ENCODE assay signal across 10 cellular contexts in the genomic region with DNA sequence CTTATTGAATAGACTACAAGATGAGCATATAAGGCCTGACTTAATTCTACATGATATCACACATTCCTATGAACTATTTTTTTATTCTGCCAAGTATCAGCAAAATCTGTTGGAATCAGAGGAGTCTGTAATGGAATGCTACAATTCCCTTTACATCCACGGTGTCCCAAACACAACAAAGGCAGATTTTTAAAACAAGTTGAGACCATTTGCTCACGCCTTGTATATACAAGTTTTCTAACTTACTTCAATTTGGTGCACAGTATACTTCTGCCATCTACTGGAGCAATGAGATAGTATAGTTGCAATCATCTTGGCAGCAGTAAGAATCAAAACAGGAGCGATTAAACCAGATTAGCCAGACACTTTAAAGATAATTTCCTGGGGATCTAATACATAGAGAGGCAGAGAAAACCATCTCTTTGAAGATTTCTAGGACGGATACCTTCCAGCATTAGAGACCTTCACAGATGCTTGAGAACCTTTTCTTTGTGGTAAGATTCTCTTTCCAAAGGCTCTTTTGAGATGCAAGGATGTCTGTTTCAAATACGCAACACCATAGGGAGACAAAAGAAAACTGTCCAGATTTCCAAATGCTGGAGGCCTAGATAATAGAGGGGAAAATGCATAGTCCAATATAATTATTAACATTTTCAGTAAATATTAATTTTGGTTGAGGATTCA.
DNase-seq lines count a peak whose midpoint lies in the region; ATAC-seq and TF ChIP-seq lines count a peak whose summit lies in the region.
"Had no signal": no experiment of that assay in that cellular context is flagged by ENCODE, and none has a peak within 500 bp of the region (broad histone marks: within the 10 kb centered on the region; RNA-seq: fewer than 3 reads in every experiment).

No MANE protein-coding gene starts in this region.

- CTCF ChIA-PET in HCT116 (lab: Charles Lee) (no interaction called here), RWPE1 (lab: Yijun Ruan, JAX) (no interaction called here)

- H3K79me2 ChIP-seq in HCT116 (ENCODE audit: insufficient read depth, low read length) = no peaks in the 10 kb centered on the region

- intact Hi-C loops in HCT116 (cut with micrococcal nuclease) = no loop called here

- TF ChIP-seq CTCF in HCT116 (IDR thresholded peaks at IDR 0.05 in 2 of 3, conservative IDR thresholded peaks at IDR 0.05 in 1 of 3; ENCODE audit: borderline replicate concordance in 1 of 3, insufficient read depth in 1 of 3, low read depth in 2 of 3, low read length in 2 of 3) (peak in 2 of 3 experiments; percentile 44 to 45; a peak in 3 of 6 replicates), RWPE1 (conservative IDR thresholded peaks at IDR 0.05; ENCODE audit: low read depth) (peak; percentile 46)

- no peaks in the 10 kb centered on the region for H3K27me3 ChIP-seq in HCT116 (ENCODE audit: insufficient read depth, low read length)

- no peak overlapping the region for H3K4me3 ChIP-seq in HCT116 (replicated peaks in 1 of 2; ENCODE audit: low read depth in 1 of 2, low read length in 2 of 2)

- H3K36me3 ChIP-seq in HCT116 (ENCODE audit: control insufficient read depth in 1 of 2, insufficient read depth in 2 of 2, low read length in 2 of 2) = no peaks in the 10 kb centered on the region

- no peaks in the 10 kb centered on the region for H3K9me3 ChIP-seq in HCT116 (ENCODE audit: control insufficient read depth in 1 of 2, insufficient read depth in 1 of 2, low read depth in 1 of 2, low read length in 2 of 2)

- no peaks in the 10 kb centered on the region for H3K4me1 ChIP-seq in HCT116 (ENCODE audit: control insufficient read depth in 1 of 2, insufficient read depth in 2 of 2, low read length in 2 of 2)

- TF ChIP-seq RAD21 in HCT116 (IDR thresholded peaks at IDR 0.05; ENCODE audit: low read depth) = peak; percentile 39; the same call in 1 of the 2 replicates

- no peaks in the 10 kb centered on the region for H4K20me1 ChIP-seq in HCT116 (ENCODE audit: insufficient read depth)

- H3K4me2 ChIP-seq in HCT116 (ENCODE audit: low read length) = no peak overlapping the region
- H3K4me2 ChIP-seq: KMS-11 had no signal

- H2AFZ ChIP-seq in HCT116 (ENCODE audit: low read depth, low read length, poor library complexity, severe bottlenecking) = no peak overlapping the region

- no peak overlapping the region for H3K9ac ChIP-seq in HCT116 (ENCODE audit: low read length)
- H3K9ac ChIP-seq: KMS-11 had no signal

- ATAC-seq in HCT116 (peak; percentile 53), GM18870 (IDR thresholded peaks at IDR 0.05; ENCODE audit: unreplicated experiment) (no peak), GM18907 (IDR thresholded peaks at IDR 0.05; ENCODE audit: unreplicated experiment) (no peak)

- BruUV-seq in HCT116 (replicated peaks; lab: Mats Ljungman, UMichigan) = no TSS peak

- peak; percentile 10 for DNase-seq in COR-L47 (lab: John Stamatoyannopoulos, UW)
- peak; percentile 12 for DNase-seq in HCT116 (ENCODE audit: low read depth, low spot score)
- DNase-seq in RWPE1 (ENCODE audit: low spot score) = no peak
- DNase-seq in inferior parietal cortex (ENCODE audit: extremely low spot score) = peak; percentile 45
- no peak for DNase-seq in activated CD4-positive, alpha-beta T cell treated with anti-CD3 and anti-CD28 coated beads for 48 hours
- no peak for DNase-seq in AG08396 (ENCODE audit: low spot score)
- DNase-seq: activated gamma-delta T cell had no signal

- RAD21 ChIA-PET in HCT116 (lab: Charles Lee; ENCODE audit: low non-redundant PET in 1 of 2, low total read pairs in 2 of 2, uncharacterized antibody in 2 of 2, unreplicated experiment in 2 of 2) = no interaction called here

- POLR2A ChIA-PET in HCT116 (lab: Charles Lee) (no interaction called here), RWPE1 (lab: Yijun Ruan, JAX; ENCODE audit: low non-redundant PET) (no interaction called here)

- no peaks in the 10 kb centered on the region for H3K9me2 ChIP-seq in HCT116 (ENCODE audit: insufficient read depth)

- TF ChIP-seq POLR2A in HCT116 (IDR thresholded peaks at IDR 0.05; ENCODE audit: borderline replicate concordance, extremely low read depth, insufficient read depth, insufficient read length) = no peak

- no peak overlapping the region for H3K27ac ChIP-seq in HCT116 (ENCODE audit: low read depth, low read length)
- no peak overlapping the region for H3K27ac ChIP-seq in RWPE1
- H3K27ac ChIP-seq: KMS-11 had no signal

TF ChIP-seq in HCT116, 20 proteins besides CTCF, POLR2A, EP300 and RAD21:
- TF ChIP-seq FOSL1 (IDR thresholded peaks at IDR 0.05; ENCODE audit: low read depth) (no peak), TCF7L2 (IDR thresholded peaks at IDR 0.05; ENCODE audit: borderline replicate concordance, extremely low read depth, insufficient read depth, insufficient read length) (no peak), EZH2 (IDR thresholded peaks at IDR 0.05) (no peak), CBX3 (IDR thresholded peaks at IDR 0.05; ENCODE audit: low read depth) (no peak), JUND (IDR thresholded peaks at IDR 0.05) (no peak), CEBPB (IDR thresholded peaks at IDR 0.05; ENCODE audit: low read depth) (no peak), ELF1 (IDR thresholded peaks at IDR 0.05; ENCODE audit: borderline replicate concordance, low read depth) (no peak), ZNF274 (IDR thresholded peaks at IDR 0.05; ENCODE audit: low read depth, low read length) (no peak), EGR1 (IDR thresholded peaks at IDR 0.05; ENCODE audit: low read depth) (no peak), SP1 (IDR thresholded peaks at IDR 0.05; ENCODE audit: low read depth) (no peak), EZH2phosphoT487 (IDR thresholded peaks at IDR 0.05; ENCODE audit: borderline replicate concordance) (no peak), ZFX (IDR thresholded peaks at IDR 0.05) (no peak), SIN3A (IDR thresholded peaks at IDR 0.05; ENCODE audit: low read depth) (no peak), SRF (IDR thresholded peaks at IDR 0.05; ENCODE audit: low read depth) (no peak), POLR2AphosphoS5 (IDR thresholded peaks at IDR 0.05; ENCODE audit: low read depth, low read length) (no peak), YY1 (IDR thresholded peaks at IDR 0.05; ENCODE audit: extremely low read depth, insufficient replicate concordance, low read depth, low read length) (no peak)
- TF ChIP-seq, protein P1, sequence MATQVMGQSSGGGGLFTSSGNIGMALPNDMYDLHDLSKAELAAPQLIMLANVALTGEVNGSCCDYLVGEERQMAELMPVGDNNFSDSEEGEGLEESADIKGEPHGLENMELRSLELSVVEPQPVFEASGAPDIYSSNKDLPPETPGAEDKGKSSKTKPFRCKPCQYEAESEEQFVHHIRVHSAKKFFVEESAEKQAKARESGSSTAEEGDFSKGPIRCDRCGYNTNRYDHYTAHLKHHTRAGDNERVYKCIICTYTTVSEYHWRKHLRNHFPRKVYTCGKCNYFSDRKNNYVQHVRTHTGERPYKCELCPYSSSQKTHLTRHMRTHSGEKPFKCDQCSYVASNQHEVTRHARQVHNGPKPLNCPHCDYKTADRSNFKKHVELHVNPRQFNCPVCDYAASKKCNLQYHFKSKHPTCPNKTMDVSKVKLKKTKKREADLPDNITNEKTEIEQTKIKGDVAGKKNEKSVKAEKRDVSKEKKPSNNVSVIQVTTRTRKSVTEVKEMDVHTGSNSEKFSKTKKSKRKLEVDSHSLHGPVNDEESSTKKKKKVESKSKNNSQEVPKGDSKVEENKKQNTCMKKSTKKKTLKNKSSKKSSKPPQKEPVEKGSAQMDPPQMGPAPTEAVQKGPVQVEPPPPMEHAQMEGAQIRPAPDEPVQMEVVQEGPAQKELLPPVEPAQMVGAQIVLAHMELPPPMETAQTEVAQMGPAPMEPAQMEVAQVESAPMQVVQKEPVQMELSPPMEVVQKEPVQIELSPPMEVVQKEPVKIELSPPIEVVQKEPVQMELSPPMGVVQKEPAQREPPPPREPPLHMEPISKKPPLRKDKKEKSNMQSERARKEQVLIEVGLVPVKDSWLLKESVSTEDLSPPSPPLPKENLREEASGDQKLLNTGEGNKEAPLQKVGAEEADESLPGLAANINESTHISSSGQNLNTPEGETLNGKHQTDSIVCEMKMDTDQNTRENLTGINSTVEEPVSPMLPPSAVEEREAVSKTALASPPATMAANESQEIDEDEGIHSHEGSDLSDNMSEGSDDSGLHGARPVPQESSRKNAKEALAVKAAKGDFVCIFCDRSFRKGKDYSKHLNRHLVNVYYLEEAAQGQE (IDR thresholded peaks at IDR 0.05; ENCODE audit: low read depth) = no peak
- TF ChIP-seq, protein P2, sequence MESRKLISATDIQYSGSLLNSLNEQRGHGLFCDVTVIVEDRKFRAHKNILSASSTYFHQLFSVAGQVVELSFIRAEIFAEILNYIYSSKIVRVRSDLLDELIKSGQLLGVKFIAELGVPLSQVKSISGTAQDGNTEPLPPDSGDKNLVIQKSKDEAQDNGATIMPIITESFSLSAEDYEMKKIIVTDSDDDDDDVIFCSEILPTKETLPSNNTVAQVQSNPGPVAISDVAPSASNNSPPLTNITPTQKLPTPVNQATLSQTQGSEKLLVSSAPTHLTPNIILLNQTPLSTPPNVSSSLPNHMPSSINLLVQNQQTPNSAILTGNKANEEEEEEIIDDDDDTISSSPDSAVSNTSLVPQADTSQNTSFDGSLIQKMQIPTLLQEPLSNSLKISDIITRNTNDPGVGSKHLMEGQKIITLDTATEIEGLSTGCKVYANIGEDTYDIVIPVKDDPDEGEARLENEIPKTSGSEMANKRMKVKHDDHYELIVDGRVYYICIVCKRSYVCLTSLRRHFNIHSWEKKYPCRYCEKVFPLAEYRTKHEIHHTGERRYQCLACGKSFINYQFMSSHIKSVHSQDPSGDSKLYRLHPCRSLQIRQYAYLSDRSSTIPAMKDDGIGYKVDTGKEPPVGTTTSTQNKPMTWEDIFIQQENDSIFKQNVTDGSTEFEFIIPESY (IDR thresholded peaks at IDR 0.05; ENCODE audit: extremely low read depth, insufficient replicate concordance, low read length) = no peak
- TF ChIP-seq, protein P3, sequence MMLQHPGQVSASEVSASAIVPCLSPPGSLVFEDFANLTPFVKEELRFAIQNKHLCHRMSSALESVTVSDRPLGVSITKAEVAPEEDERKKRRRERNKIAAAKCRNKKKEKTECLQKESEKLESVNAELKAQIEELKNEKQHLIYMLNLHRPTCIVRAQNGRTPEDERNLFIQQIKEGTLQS (IDR thresholded peaks at IDR 0.05) = no peak
- TF ChIP-seq, protein P4, sequence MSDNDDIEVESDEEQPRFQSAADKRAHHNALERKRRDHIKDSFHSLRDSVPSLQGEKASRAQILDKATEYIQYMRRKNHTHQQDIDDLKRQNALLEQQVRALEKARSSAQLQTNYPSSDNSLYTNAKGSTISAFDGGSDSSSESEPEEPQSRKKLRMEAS (IDR thresholded peaks at IDR 0.05) = no peak

Comparison
In these comparisons a context has a peak if more than half of its experiments do, and no peak if none do; other contexts are left out.
1. DNase-seq: peak in COR-L47 (single experiment), HCT116 (single experiment) and inferior parietal cortex (single experiment); none in RWPE1 (single experiment), activated CD4-positive, alpha-beta T cell treated with anti-CD3 and anti-CD28 coated beads for 48 hours (single experiment) and AG08396 (single experiment).